ENCODE assay signal across 7 cellular contexts in the genomic region with DNA sequence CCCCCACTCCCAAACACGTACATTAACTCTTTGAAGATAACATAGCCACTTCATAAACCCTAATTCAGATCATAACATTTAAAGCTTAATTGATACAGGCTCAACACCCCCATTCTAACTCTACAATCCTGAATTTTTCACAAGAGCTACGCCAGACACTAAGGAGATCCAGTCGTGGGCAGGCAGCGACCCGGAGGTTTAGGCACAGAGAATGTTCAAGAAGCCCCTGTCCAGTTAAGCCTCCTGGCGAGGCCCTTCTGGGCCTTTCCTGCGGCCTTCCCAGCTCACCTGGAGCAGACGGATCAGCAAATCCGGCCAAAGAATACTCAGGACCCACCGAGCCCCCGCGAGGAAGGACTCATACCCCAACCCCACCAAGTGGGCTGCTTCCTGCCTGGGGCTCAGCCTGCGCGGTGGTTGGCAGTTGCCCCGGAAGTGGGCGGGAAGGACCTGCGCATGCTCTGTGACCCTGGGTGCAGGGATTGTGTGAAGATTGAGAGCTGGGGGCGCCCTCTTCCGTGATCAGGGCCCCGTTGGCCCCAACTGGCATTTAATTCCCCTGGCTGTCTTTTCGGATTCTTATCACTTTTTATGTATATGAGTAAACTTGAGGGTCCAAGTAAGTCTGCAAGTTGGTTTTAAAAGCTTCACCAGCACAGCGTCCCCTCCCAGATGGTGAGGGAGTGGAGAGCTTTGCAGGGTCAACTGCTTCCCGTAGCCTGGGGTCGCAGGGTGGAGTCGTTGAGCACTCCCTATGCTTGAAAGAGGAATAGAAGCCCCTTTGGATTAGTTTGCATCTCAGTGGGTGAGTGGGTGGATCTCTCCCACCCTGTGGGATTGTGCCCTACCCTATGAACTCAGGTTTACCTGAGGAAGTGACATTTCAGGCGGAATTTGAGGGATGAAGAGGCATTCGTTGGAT. TPM values are rescaled to one million over a fixed set of nuclear protein-coding genes. Genes with fewer than 3 reads are reported as not detected.
A peak's percentile ranks its signal among the peaks of the same experiment; 100 is the strongest.
DNase-seq lines count a peak whose midpoint lies in the region; ATAC-seq and TF ChIP-seq lines count a peak whose summit lies in the region.

TSS of gene TRIM61 (minus strand) at position 415 of the 922 bp plus-strand sequence. CDS start 7,655 bp downstream, outside the sequence.

- peak within 1 kb of the TSS; percentile 62 for H3K27ac ChIP-seq in vagina

- H3K36me3 ChIP-seq in vagina: no peaks in the 10 kb centered on the region

- ATAC-seq in GM19324 (IDR thresholded peaks at IDR 0.05; ENCODE audit: low FRiP score, unreplicated experiment): peak; percentile 98
- peak; percentile 98 for ATAC-seq in HG03378 (IDR thresholded peaks at IDR 0.05; ENCODE audit: unreplicated experiment)

- no peak for TF ChIP-seq CTCF in fibroblast of mammary gland (conservative IDR thresholded peaks at IDR 0.05; ENCODE audit: control insufficient read depth, insufficient read depth, low read depth, low read length)
- no peak for TF ChIP-seq CTCF in vagina (IDR thresholded peaks at IDR 0.05)

- H3K4me1 ChIP-seq in vagina: peaks cover 6% of the 10 kb centered on the region

- intact Hi-C loops in posterior vena cava (cut with DNase I): no loop called here
- intact Hi-C loops in vagina (cut with DNase I): no loop called here

- peak; percentile 20 for DNase-seq in activated T-cell treated with anti-CD3 and anti-CD28 coated beads for 1 hour (ENCODE audit: low read depth)
- DNase-seq in fibroblast of mammary gland (ENCODE audit: low read depth): peak; percentile 41
- DNase-seq in posterior vena cava (ENCODE audit: low spot score): peak; percentile 87
- DNase-seq in vagina (ENCODE audit: extremely low spot score in 2 of 2): no peak
- DNase-seq in LoVo (ENCODE audit: low spot score): no peak

- no peaks in the 10 kb centered on the region for H3K27me3 ChIP-seq in vagina

- H3K9me3 ChIP-seq in vagina: no peaks in the 10 kb centered on the region

- H3K4me3 ChIP-seq in fibroblast of mammary gland (ENCODE audit: control insufficient read depth, low read depth, low read length): peak within 1 kb of the TSS; percentile 61
- peak within 1 kb of the TSS; percentile 43 to 52 for H3K4me3 ChIP-seq in vagina

- TF ChIP-seq POLR2A in vagina (IDR thresholded peaks at IDR 0.05): no peak

RNA-seq across cellular contexts. Expression of gene TRIM61, which starts in this region (rescaled TPM):
- 1 to 10 TPM in 1 of 2 donors, under 1 TPM in 1; 0.90 to 1.9 TPM for total RNA-seq in posterior vena cava
- total RNA-seq in vagina: not detected

Comparison
In these comparisons a context has a peak if more than half of its experiments do, and no peak if none do; other contexts are left out.
1. DNase-seq: peak in activated T-cell treated with anti-CD3 and anti-CD28 coated beads for 1 hour (single experiment), fibroblast of mammary gland (single experiment) and posterior vena cava (single experiment); none in vagina (0 of 2) and LoVo (single experiment).